10 cellular contexts compared by ENCODE assay signal in genomic region chr7:54933610-54934009, GRCh38.
A peak's percentile ranks its signal among the peaks of the same experiment; 100 is the strongest.
DNase-seq lines count a peak whose midpoint lies in the region; ATAC-seq, FAIRE-seq and TF ChIP-seq lines count a peak whose summit lies in the region.
"Had no signal": no experiment of that assay in that cellular context is flagged by ENCODE, and none has a peak within 500 bp of the region (broad histone marks: within the 10 kb centered on the region; RNA-seq: fewer than 3 reads in every experiment).

No MANE protein-coding gene starts in this region.

- FAIRE-seq in H1 (lab: Jason Lieb, UNC) (no peak), D721Med (lab: Jason Lieb, UNC) (no peak)

- H3K36me3 ChIP-seq in Panc1 (ENCODE audit: control insufficient read depth, insufficient read depth, low read length) (no peaks in the 10 kb centered on the region), H1 (ENCODE audit: control insufficient read depth in 2 of 4, insufficient read depth in 4 of 4, low read length in 3 of 4) (no peaks in the 10 kb centered on the region), transverse colon (no peaks in the 10 kb centered on the region)

- no peaks in the 10 kb centered on the region for H3K27me3 ChIP-seq in Panc1 (ENCODE audit: control insufficient read depth, insufficient read depth, low read length)
- H3K27me3 ChIP-seq in H1 (replicated peaks in 1 of 4; ENCODE audit: control insufficient read depth in 3 of 4, extremely low read depth in 1 of 4, insufficient read depth in 3 of 4, low read length in 3 of 4) = no peaks in the 10 kb centered on the region
- no peaks in the 10 kb centered on the region for H3K27me3 ChIP-seq in transverse colon

- no peak overlapping the region for H3K14ac ChIP-seq in H1 (ENCODE audit: insufficient read length)

- H3K4me1 ChIP-seq in Panc1 (ENCODE audit: control insufficient read depth, insufficient read depth, low read length) (peaks cover 4% of the 10 kb centered on the region), H1 (replicated peaks in 1 of 4; ENCODE audit: control insufficient read depth in 3 of 4, insufficient read depth in 4 of 4, low read length in 3 of 4) (no peaks in the 10 kb centered on the region), transverse colon (peaks cover 0 to 13% (median 5%) of the 10 kb centered on the region in 4 donors)

- H3K18ac ChIP-seq in H1 (ENCODE audit: extremely low read depth, low read length) = no peak overlapping the region

- intact Hi-C loops in Panc1 (cut with micrococcal nuclease; ENCODE audit: unreplicated experiment) (loop anchor here (5.0 kb wide), 1 partner anchor 146 kb away; no protein-coding TSS in a partner anchor), transverse colon (cut with DNase I; ENCODE audit: low total_unique reads) (no loop called here)

- H2BK120ac ChIP-seq in H1 (replicated peaks; ENCODE audit: low read depth, low read length) = no peak overlapping the region

- peak overlapping the region; percentile 43 to 59 for H3K4me2 ChIP-seq in H1 (ENCODE audit: insufficient read depth in 1 of 2, low read depth in 2 of 2, low read length in 2 of 2)

- no peak overlapping the region for H4K8ac ChIP-seq in H1 (ENCODE audit: extremely low read depth, insufficient read depth, low read length)

- H2AK5ac ChIP-seq in H1 (ENCODE audit: low read depth, low read length) = no peak overlapping the region

- H3K79me2 ChIP-seq in H1 (ENCODE audit: control insufficient read depth in 1 of 2, insufficient read depth in 2 of 2, low read length in 2 of 2) = no peaks in the 10 kb centered on the region

- H2BK20ac ChIP-seq in H1 (ENCODE audit: low read length) = no peak overlapping the region

- WGBS in H1 (ENCODE audit: extremely low coverage in 1 of 2, insufficient coverage in 1 of 2, insufficient read length in 1 of 2, insufficient replicate concordance in 2 of 2, low coverage in 1 of 2, low lambda C conversion rate in 2 of 2, missing lambda C conversion rate in 1 of 2), 2 experiments = 83% methylated on average over 3 of the region's 3 CpGs; no CpG with 5 or more reads in 1 of the 2 experiments
- 30% methylated on average over 3 of the region's 3 CpGs; no CpG with 5 or more reads in 1 of the 2 donors for whole genome bisulfite sequencing in transverse colon (ENCODE audit: low coverage in 1 of 2), 2 donors

- CTCF ChIA-PET in Panc1 (lab: Charles Lee) (no interaction called here), H1 (lab: Charles Lee; ENCODE audit: partially characterized antibody) (no interaction called here)

- no peaks in the 10 kb centered on the region for H3K79me1 ChIP-seq in H1 (ENCODE audit: low read depth, low read length)

- in situ Hi-C loops in Panc1 (cut with HindIII; ENCODE audit: low pct_unique_long_range_greater_than_20kb, low sequenced_read_pairs) = no loop called here
- in situ Hi-C loops in transverse colon (cut with MboI; ENCODE audit: low pct_ligation_motif_present in 1 of 4, low pct_unique_long_range_greater_than_20kb in 1 of 4, low sequenced_read_pairs in 3 of 4) = no loop called here

- H4K5ac ChIP-seq in H1 (ENCODE audit: insufficient read length, low read depth, low read length) = no peak overlapping the region

- H3K9ac ChIP-seq in H1 (replicated peaks in 1 of 4; ENCODE audit: extremely low read depth in 1 of 4, low read depth in 3 of 4, low read length in 3 of 4) = no peak overlapping the region

- H2AFZ ChIP-seq in H1 (ENCODE audit: low read length) = peak overlapping the region; percentile 94

- no peaks in the 10 kb centered on the region for H4K20me1 ChIP-seq in H1 (replicated peaks in 1 of 2; ENCODE audit: control insufficient read depth in 1 of 2, insufficient read depth in 2 of 2, low read length in 2 of 2)

- H2BK5ac ChIP-seq in H1 (ENCODE audit: low read depth, low read length) = no peak overlapping the region

- no peak overlapping the region for H2BK12ac ChIP-seq in H1 (ENCODE audit: low read depth, low read length)

- H3K56ac ChIP-seq in H1 (replicated peaks; ENCODE audit: insufficient read length, low read depth, low read length) = no peak overlapping the region

- H3K9me3 ChIP-seq in Panc1 (ENCODE audit: control insufficient read depth, insufficient read depth, low read depth, low read length) = no peaks in the 10 kb centered on the region
- no peaks in the 10 kb centered on the region for H3K9me3 ChIP-seq in H1 (ENCODE audit: insufficient read depth in 2 of 2, low read depth in 1 of 2, low read length in 1 of 2)
- peaks cover 4 to 9% of the 10 kb centered on the region in 2 donors for H3K9me3 ChIP-seq in transverse colon

- no peak overlapping the region for H3K23ac ChIP-seq in H1 (ENCODE audit: insufficient read length)

- no peak for TF ChIP-seq RAD21 in H1 (IDR thresholded peaks at IDR 0.05 in 1 of 2, conservative IDR thresholded peaks at IDR 0.05 in 1 of 2; ENCODE audit: low read depth in 2 of 2, low read length in 2 of 2)

- H3K4me3 ChIP-seq in Panc1 (ENCODE audit: low read depth in 2 of 2, low read length in 2 of 2) = peak overlapping the region; percentile 41 to 46
- peak overlapping the region; percentile 32 to 70 (median 62); a peak in 7 of 8 replicates for H3K4me3 ChIP-seq in H1 (ENCODE audit: extremely low read depth in 1 of 4, insufficient read depth in 2 of 4, low read depth in 3 of 4, low read length in 4 of 4)
- H3K4me3 ChIP-seq in transverse colon = peak overlapping the region in 3 of 4 donors; percentile 31 to 46 (median 41)

- TF ChIP-seq CTCF in Panc1 (IDR thresholded peaks at IDR 0.05) (no peak), H1 (IDR thresholded peaks at IDR 0.05; ENCODE audit: control extremely low read depth in 1 of 3, insufficient read depth in 1 of 3, low read depth in 1 of 3, low read length in 3 of 3) (no peak), transverse colon (IDR thresholded peaks at IDR 0.05) (no peak), D721Med (IDR thresholded peaks at IDR 0.05; ENCODE audit: insufficient read depth, missing control alignments) (no peak)

- no peak overlapping the region for H2BK15ac ChIP-seq in H1 (ENCODE audit: low read length)

- H4K91ac ChIP-seq in H1 (replicated peaks; ENCODE audit: insufficient read length, low read length) = no peak overlapping the region

- no TSS peak for BruUV-seq in Panc1 (replicated peaks; lab: Mats Ljungman, UMichigan)

- H3K4ac ChIP-seq in H1 (replicated peaks; ENCODE audit: insufficient read length, low read depth, low read length) = no peak overlapping the region

- TF ChIP-seq POLR2A in H1 (IDR thresholded peaks at IDR 0.05; ENCODE audit: control extremely low read depth in 1 of 2, low read depth in 2 of 2, low read length in 2 of 2) (no peak), transverse colon (IDR thresholded peaks at IDR 0.05) (no peak)

- ATAC-seq in Panc1 (peak; percentile 49), GM21381 (IDR thresholded peaks at IDR 0.05; ENCODE audit: unreplicated experiment) (no peak), HG02798 (IDR thresholded peaks at IDR 0.05; ENCODE audit: poor library complexity, unreplicated experiment) (no peak)
- ATAC-seq: activated CD4-positive, CD25-positive, alpha-beta regulatory T cell treated with anti-CD3 and anti-CD28 coated beads, Interleukin-2, amount 50 U/mL, for 24 hours; naive thymus-derived CD4-positive, alpha-beta T cell had no signal

- DNase-seq in Panc1 (ENCODE audit: low read depth, low spot score) (no peak), H1 (ENCODE audit: low read depth in 1 of 2, low spot score in 2 of 2) (no peak), midbrain (lab: John Stamatoyannopoulos, UW) (peak; percentile 17), transverse colon (no peak), D721Med (ENCODE audit: insufficient read length, low spot score) (no peak)
- DNase-seq: GOT3; naive thymus-derived CD4-positive, alpha-beta T cell had no signal

- POLR2A ChIA-PET in Panc1 (lab: Charles Lee) = no interaction called here
- POLR2A ChIA-PET in H1 (lab: Charles Lee; ENCODE audit: partially characterized antibody) = no interaction called here

- peak overlapping the region; percentile 69 for H3K27ac ChIP-seq in Panc1 (ENCODE audit: low read length)
- no peak overlapping the region for H3K27ac ChIP-seq in H1 (ENCODE audit: low read depth, low read length)
- H3K27ac ChIP-seq in transverse colon = peak overlapping the region; percentile 40 to 72 (median 62)

- H3K23me2 ChIP-seq in H1 (ENCODE audit: low read depth, low read length) = no peaks in the 10 kb centered on the region

- no peak for TF ChIP-seq EP300 in H1 (IDR thresholded peaks at IDR 0.05; ENCODE audit: borderline replicate concordance in 1 of 2, low read depth in 2 of 2, low read length in 2 of 2)
- no peak for TF ChIP-seq EP300 in transverse colon (IDR thresholded peaks at IDR 0.05; ENCODE audit: low read depth)

TF ChIP-seq in H1, 55 proteins besides CTCF, POLR2A, EP300 and RAD21:
- TF ChIP-seq TCF12 (IDR thresholded peaks at IDR 0.05; ENCODE audit: low read depth, low read length) = no peak
- no peak for TF ChIP-seq ASH2L (IDR thresholded peaks at IDR 0.05; ENCODE audit: low read length)
- TF ChIP-seq SP2 (IDR thresholded peaks at IDR 0.05; ENCODE audit: low read length) = no peak
- no peak for TF ChIP-seq KDM4A (IDR thresholded peaks at IDR 0.05; ENCODE audit: low read depth, low read length, severe bottlenecking)
- TF ChIP-seq FOSL1 (IDR thresholded peaks at IDR 0.05; ENCODE audit: insufficient read depth, low read depth, low read length) = no peak
- TF ChIP-seq GABPA (IDR thresholded peaks at IDR 0.05; ENCODE audit: borderline replicate concordance, insufficient read depth, low read length) = no peak
- no peak for TF ChIP-seq RBBP5 (IDR thresholded peaks at IDR 0.05; ENCODE audit: borderline replicate concordance, low read depth, low read length)
- TF ChIP-seq SP4 (IDR thresholded peaks at IDR 0.05; ENCODE audit: low read length) = no peak
- no peak for TF ChIP-seq BRCA1 (IDR thresholded peaks at IDR 0.05; ENCODE audit: low read depth, low read length)
- no peak for TF ChIP-seq RNF2 (IDR thresholded peaks at IDR 0.05; ENCODE audit: borderline replicate concordance, low read depth, low read length, missing control alignments, poor library complexity, severe bottlenecking)
